Comparison of ENCODE assay signal across 1 cellular context in the genomic region with DNA sequence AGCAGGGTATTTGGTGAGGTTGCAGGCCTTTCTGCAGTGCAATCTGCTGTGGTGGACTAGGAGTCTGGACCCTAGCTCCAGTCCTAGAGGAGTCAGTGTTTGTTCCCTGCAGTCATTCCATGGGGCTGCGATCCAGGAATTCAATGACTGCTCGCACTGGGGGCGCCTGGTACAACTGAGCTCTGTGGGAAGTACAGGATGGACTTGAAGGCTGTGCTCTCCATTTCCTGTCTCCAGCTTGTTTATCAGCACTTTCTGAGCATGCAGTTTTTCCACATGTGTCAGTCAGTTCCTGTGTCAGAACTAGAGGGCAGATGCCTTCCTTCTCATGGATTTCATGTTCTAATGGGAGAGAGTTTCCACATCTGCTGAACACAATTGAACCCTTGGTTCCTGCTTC.
TF ChIP-seq lines count a peak whose summit lies in the region.

No MANE protein-coding gene starts in this region.

TF ChIP-seq in H1, 55 proteins besides CTCF, POLR2A, EP300 and RAD21:
- TF ChIP-seq TEAD4 (IDR thresholded peaks at IDR 0.05; ENCODE audit: low read depth, low read length) (no peak), PHF8 (conservative IDR thresholded peaks at IDR 0.05; ENCODE audit: low read depth, low read length) (no peak), TAF1 (IDR thresholded peaks at IDR 0.05; ENCODE audit: low read depth, low read length) (no peak), BCL11A (IDR thresholded peaks at IDR 0.05; ENCODE audit: low read depth in 2 of 2, low read length in 2 of 2) (no peak), CTBP2 (IDR thresholded peaks at IDR 0.05; ENCODE audit: borderline replicate concordance, insufficient read depth, insufficient read length, low read length) (no peak), HDAC2 (IDR thresholded peaks at IDR 0.05; ENCODE audit: borderline replicate concordance in 1 of 2, low read depth in 2 of 2, low read length in 2 of 2) (no peak), SUZ12 (IDR thresholded peaks at IDR 0.05; ENCODE audit: low read length) (no peak), GABPA (IDR thresholded peaks at IDR 0.05; ENCODE audit: borderline replicate concordance, insufficient read depth, low read length) (no peak), BRCA1 (IDR thresholded peaks at IDR 0.05; ENCODE audit: low read depth, low read length) (no peak), ASH2L (IDR thresholded peaks at IDR 0.05; ENCODE audit: low read length) (no peak), KDM4A (IDR thresholded peaks at IDR 0.05; ENCODE audit: low read depth, low read length, severe bottlenecking) (no peak), SP1 (IDR thresholded peaks at IDR 0.05; ENCODE audit: low read depth, low read length) (no peak), SAP30 (IDR thresholded peaks at IDR 0.05; ENCODE audit: insufficient read depth, insufficient replicate concordance, low read length) (no peak), KDM5A (IDR thresholded peaks at IDR 0.05; ENCODE audit: low read length) (no peak), CEBPB (IDR thresholded peaks at IDR 0.05; ENCODE audit: low read depth, low read length) (no peak), NANOG (IDR thresholded peaks at IDR 0.05; ENCODE audit: insufficient read depth, low read depth, low read length, poor library complexity, severe bottlenecking) (no peak), SIN3A (conservative IDR thresholded peaks at IDR 0.05 in 1 of 2, IDR thresholded peaks at IDR 0.05 in 1 of 2; ENCODE audit: low read depth in 1 of 2, low read length in 2 of 2) (no peak)
- TF ChIP-seq, protein P1, sequence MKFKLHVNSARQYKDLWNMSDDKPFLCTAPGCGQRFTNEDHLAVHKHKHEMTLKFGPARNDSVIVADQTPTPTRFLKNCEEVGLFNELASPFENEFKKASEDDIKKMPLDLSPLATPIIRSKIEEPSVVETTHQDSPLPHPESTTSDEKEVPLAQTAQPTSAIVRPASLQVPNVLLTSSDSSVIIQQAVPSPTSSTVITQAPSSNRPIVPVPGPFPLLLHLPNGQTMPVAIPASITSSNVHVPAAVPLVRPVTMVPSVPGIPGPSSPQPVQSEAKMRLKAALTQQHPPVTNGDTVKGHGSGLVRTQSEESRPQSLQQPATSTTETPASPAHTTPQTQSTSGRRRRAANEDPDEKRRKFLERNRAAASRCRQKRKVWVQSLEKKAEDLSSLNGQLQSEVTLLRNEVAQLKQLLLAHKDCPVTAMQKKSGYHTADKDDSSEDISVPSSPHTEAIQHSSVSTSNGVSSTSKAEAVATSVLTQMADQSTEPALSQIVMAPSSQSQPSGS (IDR thresholded peaks at IDR 0.05; ENCODE audit: low read length): no peak
- TF ChIP-seq, protein P2, sequence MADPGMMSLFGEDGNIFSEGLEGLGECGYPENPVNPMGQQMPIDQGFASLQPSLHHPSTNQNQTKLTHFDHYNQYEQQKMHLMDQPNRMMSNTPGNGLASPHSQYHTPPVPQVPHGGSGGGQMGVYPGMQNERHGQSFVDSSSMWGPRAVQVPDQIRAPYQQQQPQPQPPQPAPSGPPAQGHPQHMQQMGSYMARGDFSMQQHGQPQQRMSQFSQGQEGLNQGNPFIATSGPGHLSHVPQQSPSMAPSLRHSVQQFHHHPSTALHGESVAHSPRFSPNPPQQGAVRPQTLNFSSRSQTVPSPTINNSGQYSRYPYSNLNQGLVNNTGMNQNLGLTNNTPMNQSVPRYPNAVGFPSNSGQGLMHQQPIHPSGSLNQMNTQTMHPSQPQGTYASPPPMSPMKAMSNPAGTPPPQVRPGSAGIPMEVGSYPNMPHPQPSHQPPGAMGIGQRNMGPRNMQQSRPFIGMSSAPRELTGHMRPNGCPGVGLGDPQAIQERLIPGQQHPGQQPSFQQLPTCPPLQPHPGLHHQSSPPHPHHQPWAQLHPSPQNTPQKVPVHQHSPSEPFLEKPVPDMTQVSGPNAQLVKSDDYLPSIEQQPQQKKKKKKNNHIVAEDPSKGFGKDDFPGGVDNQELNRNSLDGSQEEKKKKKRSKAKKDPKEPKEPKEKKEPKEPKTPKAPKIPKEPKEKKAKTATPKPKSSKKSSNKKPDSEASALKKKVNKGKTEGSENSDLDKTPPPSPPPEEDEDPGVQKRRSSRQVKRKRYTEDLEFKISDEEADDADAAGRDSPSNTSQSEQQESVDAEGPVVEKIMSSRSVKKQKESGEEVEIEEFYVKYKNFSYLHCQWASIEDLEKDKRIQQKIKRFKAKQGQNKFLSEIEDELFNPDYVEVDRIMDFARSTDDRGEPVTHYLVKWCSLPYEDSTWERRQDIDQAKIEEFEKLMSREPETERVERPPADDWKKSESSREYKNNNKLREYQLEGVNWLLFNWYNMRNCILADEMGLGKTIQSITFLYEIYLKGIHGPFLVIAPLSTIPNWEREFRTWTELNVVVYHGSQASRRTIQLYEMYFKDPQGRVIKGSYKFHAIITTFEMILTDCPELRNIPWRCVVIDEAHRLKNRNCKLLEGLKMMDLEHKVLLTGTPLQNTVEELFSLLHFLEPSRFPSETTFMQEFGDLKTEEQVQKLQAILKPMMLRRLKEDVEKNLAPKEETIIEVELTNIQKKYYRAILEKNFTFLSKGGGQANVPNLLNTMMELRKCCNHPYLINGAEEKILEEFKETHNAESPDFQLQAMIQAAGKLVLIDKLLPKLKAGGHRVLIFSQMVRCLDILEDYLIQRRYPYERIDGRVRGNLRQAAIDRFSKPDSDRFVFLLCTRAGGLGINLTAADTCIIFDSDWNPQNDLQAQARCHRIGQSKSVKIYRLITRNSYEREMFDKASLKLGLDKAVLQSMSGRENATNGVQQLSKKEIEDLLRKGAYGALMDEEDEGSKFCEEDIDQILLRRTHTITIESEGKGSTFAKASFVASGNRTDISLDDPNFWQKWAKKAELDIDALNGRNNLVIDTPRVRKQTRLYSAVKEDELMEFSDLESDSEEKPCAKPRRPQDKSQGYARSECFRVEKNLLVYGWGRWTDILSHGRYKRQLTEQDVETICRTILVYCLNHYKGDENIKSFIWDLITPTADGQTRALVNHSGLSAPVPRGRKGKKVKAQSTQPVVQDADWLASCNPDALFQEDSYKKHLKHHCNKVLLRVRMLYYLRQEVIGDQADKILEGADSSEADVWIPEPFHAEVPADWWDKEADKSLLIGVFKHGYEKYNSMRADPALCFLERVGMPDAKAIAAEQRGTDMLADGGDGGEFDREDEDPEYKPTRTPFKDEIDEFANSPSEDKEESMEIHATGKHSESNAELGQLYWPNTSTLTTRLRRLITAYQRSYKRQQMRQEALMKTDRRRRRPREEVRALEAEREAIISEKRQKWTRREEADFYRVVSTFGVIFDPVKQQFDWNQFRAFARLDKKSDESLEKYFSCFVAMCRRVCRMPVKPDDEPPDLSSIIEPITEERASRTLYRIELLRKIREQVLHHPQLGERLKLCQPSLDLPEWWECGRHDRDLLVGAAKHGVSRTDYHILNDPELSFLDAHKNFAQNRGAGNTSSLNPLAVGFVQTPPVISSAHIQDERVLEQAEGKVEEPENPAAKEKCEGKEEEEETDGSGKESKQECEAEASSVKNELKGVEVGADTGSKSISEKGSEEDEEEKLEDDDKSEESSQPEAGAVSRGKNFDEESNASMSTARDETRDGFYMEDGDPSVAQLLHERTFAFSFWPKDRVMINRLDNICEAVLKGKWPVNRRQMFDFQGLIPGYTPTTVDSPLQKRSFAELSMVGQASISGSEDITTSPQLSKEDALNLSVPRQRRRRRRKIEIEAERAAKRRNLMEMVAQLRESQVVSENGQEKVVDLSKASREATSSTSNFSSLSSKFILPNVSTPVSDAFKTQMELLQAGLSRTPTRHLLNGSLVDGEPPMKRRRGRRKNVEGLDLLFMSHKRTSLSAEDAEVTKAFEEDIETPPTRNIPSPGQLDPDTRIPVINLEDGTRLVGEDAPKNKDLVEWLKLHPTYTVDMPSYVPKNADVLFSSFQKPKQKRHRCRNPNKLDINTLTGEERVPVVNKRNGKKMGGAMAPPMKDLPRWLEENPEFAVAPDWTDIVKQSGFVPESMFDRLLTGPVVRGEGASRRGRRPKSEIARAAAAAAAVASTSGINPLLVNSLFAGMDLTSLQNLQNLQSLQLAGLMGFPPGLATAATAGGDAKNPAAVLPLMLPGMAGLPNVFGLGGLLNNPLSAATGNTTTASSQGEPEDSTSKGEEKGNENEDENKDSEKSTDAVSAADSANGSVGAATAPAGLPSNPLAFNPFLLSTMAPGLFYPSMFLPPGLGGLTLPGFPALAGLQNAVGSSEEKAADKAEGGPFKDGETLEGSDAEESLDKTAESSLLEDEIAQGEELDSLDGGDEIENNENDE (IDR thresholded peaks at IDR 0.05; ENCODE audit: insufficient replicate concordance, low read length): no peak
- TF ChIP-seq, protein P3, sequence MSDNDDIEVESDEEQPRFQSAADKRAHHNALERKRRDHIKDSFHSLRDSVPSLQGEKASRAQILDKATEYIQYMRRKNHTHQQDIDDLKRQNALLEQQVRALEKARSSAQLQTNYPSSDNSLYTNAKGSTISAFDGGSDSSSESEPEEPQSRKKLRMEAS (IDR thresholded peaks at IDR 0.05): no peak
